Comparison of ENCODE assay signal across 21 cellular contexts in the genomic region with DNA sequence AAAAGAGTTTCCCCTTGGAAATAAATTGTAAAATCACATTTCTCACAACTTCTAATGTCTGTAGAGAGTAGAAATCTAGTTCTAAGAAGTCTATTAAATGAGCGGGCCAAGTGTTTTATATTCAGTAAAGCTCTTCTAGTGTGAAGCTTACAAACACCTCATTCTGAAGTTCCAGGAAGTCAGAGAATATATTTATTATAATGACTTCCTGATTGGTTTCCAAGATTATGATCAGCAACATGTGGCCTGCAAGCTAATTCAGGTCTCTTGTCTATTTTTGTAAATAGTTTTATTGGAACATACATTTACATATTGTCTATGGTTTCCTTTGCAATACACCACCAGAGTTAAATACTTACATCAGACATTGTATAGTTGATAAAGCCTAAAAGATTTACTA.
"Had no signal": no experiment of that assay in that cellular context is flagged by ENCODE, and none has a peak within 500 bp of the region (broad histone marks: within the 10 kb centered on the region; RNA-seq: fewer than 3 reads in every experiment).

No MANE protein-coding gene starts in this region.

- DNase-seq: dermis blood vessel endothelial cell; dorsolateral prefrontal cortex; effector CD4-positive, alpha-beta T cell; effector memory CD4-positive, alpha-beta T cell; foreskin keratinocyte; heart left ventricle; left cardiac atrium; left lung; left ventricle myocardium superior; lower lobe of right lung; mesenchymal stem cell; naive thymus-derived CD4-positive, alpha-beta T cell had no signal

- H3K4me1 ChIP-seq: esophagus muscularis mucosa, foreskin keratinocyte, gastroesophageal sphincter, heart left ventricle, left lung, lower lobe of right lung had no signal

- H3K27me3 ChIP-seq: esophagus muscularis mucosa, foreskin keratinocyte, gastroesophageal sphincter, heart left ventricle, hepatocyte, left lung had no signal

- FAIRE-seq: colon, endothelial cell of umbilical vein, frontal cortex, islet of Langerhans, keratinocyte had no signal

- H3K4me3 ChIP-seq: coronary artery, dorsolateral prefrontal cortex, esophagus muscularis mucosa, gastroesophageal sphincter, heart left ventricle, hepatocyte, left lung, lower lobe of right lung had no signal

- H3K9me3 ChIP-seq: esophagus muscularis mucosa, gastroesophageal sphincter, left lung, lower lobe of right lung had no signal

- H3K27ac ChIP-seq: coronary artery, dorsolateral prefrontal cortex, esophagus muscularis mucosa, foreskin keratinocyte, gastroesophageal sphincter, heart left ventricle, hepatocyte, left lung, lower lobe of right lung had no signal

- H3K36me3 ChIP-seq: esophagus muscularis mucosa, gastroesophageal sphincter, heart left ventricle, left lung, lower lobe of right lung had no signal
